ENCODE assay signal across 18 cellular contexts in genomic region chr4:24260133-24260532, GRCh38.
A peak's percentile ranks its signal among the peaks of the same experiment; 100 is the strongest.
DNase-seq lines count a peak whose midpoint lies in the region; ATAC-seq, FAIRE-seq and TF ChIP-seq lines count a peak whose summit lies in the region.
"Had no signal": no experiment of that assay in that cellular context is flagged by ENCODE, and none has a peak within 500 bp of the region (broad histone marks: within the 10 kb centered on the region; RNA-seq: fewer than 3 reads in every experiment).

No MANE protein-coding gene starts in this region.

- H3K9me3 ChIP-seq in K562 (replicated peaks; ENCODE audit: control insufficient read depth, insufficient read depth, low read depth, low read length) = no peaks in the 10 kb centered on the region
- H3K9me3 ChIP-seq: BLaER1 had no signal

- no peak for TF ChIP-seq POLR2A in K562 (conservative IDR thresholded peaks at IDR 0.05)

- no peak overlapping the region for H3K9ac ChIP-seq in K562 (ENCODE audit: insufficient read depth in 1 of 2, low read depth in 2 of 2, low read length in 2 of 2)
- H3K9ac ChIP-seq: BLaER1, GM23248 had no signal

- CTCF ChIA-PET in K562 (lab: Yijun Ruan, JAX; ENCODE audit: low intra/inter-chr PET ratio) = no interaction called here
- CTCF ChIA-PET in RWPE1 (lab: Yijun Ruan, JAX) = interaction anchor here (0.7 kb wide), 1 partner anchor 19 kb away, joined by 3 read pairs; no protein-coding TSS in a partner anchor

- H3K27ac ChIP-seq in K562 (ENCODE audit: extremely low read depth, low read depth, low read length) = no peak overlapping the region
- H3K27ac ChIP-seq in RWPE1 = no peak overlapping the region
- H3K27ac ChIP-seq: 22Rv1, BLaER1, GM23248, HL-60 had no signal

- H3K4me3 ChIP-seq in K562 = no peak overlapping the region
- H3K4me3 ChIP-seq: BLaER1, GM23248 had no signal

- intact Hi-C loops in K562 (cut with micrococcal nuclease) = no loop called here

- no peaks in the 10 kb centered on the region for H3K4me1 ChIP-seq in K562 (replicated peaks in 1 of 2; ENCODE audit: control insufficient read depth in 2 of 2, insufficient read depth in 2 of 2, low read length in 2 of 2)
- H3K4me1 ChIP-seq: BLaER1 had no signal

- no peak for TF ChIP-seq RAD21 in K562 (CRISPR knock-in tag; conservative IDR thresholded peaks at IDR 0.05 in 1 of 2, IDR thresholded peaks at IDR 0.05 in 1 of 2)

- no TSS peak for BruUV-seq in K562 (replicated peaks; lab: Mats Ljungman, UMichigan)

- no peak overlapping the region for H3K4me2 ChIP-seq in K562 (ENCODE audit: insufficient read depth, low read length)
- H3K4me2 ChIP-seq: BLaER1 had no signal

- POLR2A ChIA-PET in K562 (lab: Yijun Ruan, JAX) (interaction anchor here (1.6 kb wide), 1 partner anchor 9 kb away, joined by 3 read pairs; no protein-coding TSS in a partner anchor), RWPE1 (lab: Yijun Ruan, JAX; ENCODE audit: low non-redundant PET) (no interaction called here)

- no peaks in the 10 kb centered on the region for H3K9me1 ChIP-seq in K562 (ENCODE audit: control insufficient read depth, insufficient read depth, low read length)

- H3K36me3 ChIP-seq in K562 (ENCODE audit: control insufficient read depth, insufficient read depth, low read length) = no peaks in the 10 kb centered on the region
- H3K36me3 ChIP-seq: BLaER1 had no signal

- WGBS in K562 (ENCODE audit: insufficient coverage, low coverage, missing lambda C conversion rate) = 4% methylated on average over 6 of the region's 6 CpGs

- no peaks in the 10 kb centered on the region for H4K20me1 ChIP-seq in K562 (replicated peaks; ENCODE audit: control insufficient read depth, insufficient read depth, low read length)
- H4K20me1 ChIP-seq: BLaER1 had no signal

- DNase-seq in NCI-H1105 treated with DMSO at 0.1 percent for 48 hours (lab: John Stamatoyannopoulos, UW) = peak; percentile 67
- no peak for DNase-seq in NCI-H1105 (lab: John Stamatoyannopoulos, UW)
- DNase-seq in K562 (ENCODE audit: extremely low read depth in 1 of 4, low spot score in 3 of 4) = no peak
- DNase-seq in medulla oblongata (ENCODE audit: extremely low spot score) = peak; percentile 5
- no peak for DNase-seq in NCI-H2227 (lab: John Stamatoyannopoulos, UW; ENCODE audit: unreplicated experiment)
- DNase-seq in RWPE1 (ENCODE audit: low spot score) = no peak
- DNase-seq: Calu3; CD4-positive, alpha-beta memory T cell; DMS79 treated with DMSO at 0.1 percent for 48 hours; GF-D8; GM23248; HCEC 1CT; KG1 had no signal

- ATAC-seq in K562 (no peak), HG03196 (IDR thresholded peaks at IDR 0.05; ENCODE audit: unreplicated experiment) (no peak)

- H3K79me2 ChIP-seq in K562 (ENCODE audit: control insufficient read depth, insufficient read depth, low read length) = no peaks in the 10 kb centered on the region

- H2AFZ ChIP-seq in K562 (ENCODE audit: low read depth, low read length) = no peak overlapping the region
- H2AFZ ChIP-seq: GM23248 had no signal

- in situ Hi-C loops in K562 (cut with MboI) = no loop called here

- no peaks in the 10 kb centered on the region for H3K27me3 ChIP-seq in K562 (ENCODE audit: control insufficient read depth in 2 of 2, insufficient read depth in 2 of 2, low read length in 2 of 2)
- H3K27me3 ChIP-seq: BLaER1 had no signal

- TF ChIP-seq CTCF in K562 (IDR thresholded peaks at IDR 0.05 in 2 of 3, conservative IDR thresholded peaks at IDR 0.05 in 1 of 3; ENCODE audit: insufficient read depth in 2 of 3, low read depth in 1 of 3, low read length in 3 of 3) (no peak), RWPE1 (conservative IDR thresholded peaks at IDR 0.05; ENCODE audit: low read depth) (no peak)

- no peak for FAIRE-seq in K562 (lab: Jason Lieb, UNC)
- FAIRE-seq: H54 had no signal

- TF ChIP-seq EP300 in K562 (IDR thresholded peaks at IDR 0.05; ENCODE audit: low read length) = no peak

TF ChIP-seq in K562, 482 proteins besides CTCF, POLR2A, EP300 and RAD21:
- TF ChIP-seq ZNF785 (CRISPR knock-in tag; IDR thresholded peaks at IDR 0.05) = no peak
- peak; percentile 51; the same call in 1 of the 2 replicates for TF ChIP-seq ZNF316 (IDR thresholded peaks at IDR 0.05)

Comparison
In these comparisons a context has a peak if more than half of its experiments do, and no peak if none do; other contexts are left out.
1. DNase-seq: peak in NCI-H1105 treated with DMSO at 0.1 percent for 48 hours (single experiment) and medulla oblongata (single experiment); none in NCI-H1105 (single experiment), K562 (0 of 4), NCI-H2227 (single experiment) and RWPE1 (single experiment).